In the genomic region with DNA sequence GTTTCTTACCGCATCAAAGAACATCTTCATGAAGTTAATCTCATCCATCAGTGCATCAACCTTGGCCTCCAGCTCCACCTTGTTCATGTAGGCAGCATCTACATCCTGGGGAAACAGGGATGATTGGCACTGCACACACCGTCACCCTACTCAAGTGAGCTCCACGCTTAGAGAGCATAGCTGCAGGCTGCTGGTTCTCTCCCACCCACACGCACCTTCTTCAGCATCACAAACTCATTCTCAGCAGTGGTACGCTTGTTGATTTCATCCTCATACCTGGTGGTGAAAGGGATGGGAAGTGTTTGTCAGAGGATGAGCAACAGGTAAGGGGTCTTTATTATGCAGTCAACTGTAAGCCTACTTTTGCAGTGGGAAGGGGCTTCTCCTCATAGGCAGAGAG, we compare ENCODE assay signal across 20 cellular contexts. TPM values are rescaled to one million over a fixed set of nuclear protein-coding genes. Genes with fewer than 3 reads are reported as not detected.
DNase-seq lines count a peak whose midpoint lies in the region; ATAC-seq and TF ChIP-seq lines count a peak whose summit lies in the region.
"Had no signal": no experiment of that assay in that cellular context is flagged by ENCODE, and none has a peak within 500 bp of the region (broad histone marks: within the 10 kb centered on the region; RNA-seq: fewer than 3 reads in every experiment).

No MANE protein-coding gene starts in this region.

- peaks cover 48% of the 10 kb centered on the region for H3K4me1 ChIP-seq in suprapubic skin

- TF ChIP-seq POLR2A in lower leg skin (IDR thresholded peaks at IDR 0.05), result no peak
- no peak for TF ChIP-seq POLR2A in suprapubic skin (IDR thresholded peaks at IDR 0.05)

- H3K4me3 ChIP-seq in lower leg skin (ENCODE audit: low read depth, poor library complexity, severe bottlenecking) (peak overlapping the region; percentile 41), suprapubic skin (peak overlapping the region; percentile 56)

- peaks cover 10% of the 10 kb centered on the region for H3K27me3 ChIP-seq in suprapubic skin

- CTCF ChIA-PET in activated CD4-positive, alpha-beta T cell treated with anti-CD3 and anti-CD28 coated beads, Interleukin-2, amount 10 ng/mL, durations not matched to agents 7 days and 5 days (lab: Charles Lee), result no interaction called here

- H3K9me3 ChIP-seq in suprapubic skin, result no peaks in the 10 kb centered on the region

- ATAC-seq in omental fat pad (ENCODE audit: low FRiP score) (no peak), HG02973 (IDR thresholded peaks at IDR 0.05; ENCODE audit: unreplicated experiment) (no peak), GM19328 (IDR thresholded peaks at IDR 0.05; ENCODE audit: unreplicated experiment) (no peak)
- ATAC-seq: Panc1 had no signal

- H3K36me3 Mint-ChIP-seq in activated CD4-positive, alpha-beta T cell treated with anti-CD3 and anti-CD28 coated beads, Interleukin-2, amount 10 ng/mL, durations not matched to agents 7 days and 5 days (ENCODE audit: low read depth), result no peaks in the 10 kb centered on the region

- POLR2A ChIA-PET in activated CD4-positive, alpha-beta T cell treated with anti-CD3 and anti-CD28 coated beads, Interleukin-2, amount 10 ng/mL, durations not matched to agents 7 days and 5 days (lab: Charles Lee), result no interaction called here

- DNase-seq in activated CD4-positive, alpha-beta T cell treated with anti-CD3 and anti-CD28 coated beads, Interleukin-2, amount 10 ng/mL, durations not matched to agents 7 days and 5 days, result peak; percentile 1
- no peak for DNase-seq in activated CD4-positive, alpha-beta T cell treated with anti-CD3 and anti-CD28 coated beads, Interleukin-2, amount 50 U/mL, for 1 hour
- DNase-seq in caudate nucleus (lab: John Stamatoyannopoulos, UW) (peak in 38 of 61 donors; percentile 17 to 95 (median 62)), lower leg skin (ENCODE audit: low spot score in 2 of 2) (peak in 1 of 2 donors; percentile 13), suprapubic skin (ENCODE audit: low spot score in 2 of 2) (no peak), omental fat pad (ENCODE audit: low spot score) (no peak)
- DNase-seq: C1 segment of cervical spinal cord, EL, MM.1S, NCI-H1105, NCI-H2029, NCI-H2171 treated with DMSO at 0.1 percent for 48 hours, NCI-H510A, NCI-H82, SHP77 treated with DMSO at 0.1 percent for 48 hours had no signal

- H3K9me3 Mint-ChIP-seq in activated CD4-positive, alpha-beta T cell treated with anti-CD3 and anti-CD28 coated beads, Interleukin-2, amount 10 ng/mL, durations not matched to agents 7 days and 5 days, result no peaks in the 10 kb centered on the region

- intact Hi-C loops in lower leg skin (cut with DNase I; ENCODE audit: low total_unique reads), result no loop called here

- no peak overlapping the region for H3K4me3 Mint-ChIP-seq in activated CD4-positive, alpha-beta T cell treated with anti-CD3 and anti-CD28 coated beads, Interleukin-2, amount 10 ng/mL, durations not matched to agents 7 days and 5 days

- peaks cover 21% of the 10 kb centered on the region for H3K36me3 ChIP-seq in suprapubic skin

- TF ChIP-seq CTCF in lower leg skin (IDR thresholded peaks at IDR 0.05), result no peak
- TF ChIP-seq CTCF in suprapubic skin (IDR thresholded peaks at IDR 0.05), result no peak
- no peak for TF ChIP-seq CTCF in omental fat pad (IDR thresholded peaks at IDR 0.05)

- no peaks in the 10 kb centered on the region for H3K4me1 Mint-ChIP-seq in activated CD4-positive, alpha-beta T cell treated with anti-CD3 and anti-CD28 coated beads, Interleukin-2, amount 10 ng/mL, durations not matched to agents 7 days and 5 days

- no peak for TF ChIP-seq EP300 in suprapubic skin (IDR thresholded peaks at IDR 0.05)

- H3K27ac ChIP-seq in caudate nucleus (ENCODE audit: low read depth, low read length), result peak overlapping the region; percentile 19
- H3K27ac ChIP-seq in suprapubic skin, result peak overlapping the region; percentile 94
- H3K27ac ChIP-seq: 22Rv1 had no signal

- no peak overlapping the region for H3K27ac Mint-ChIP-seq in activated CD4-positive, alpha-beta T cell treated with anti-CD3 and anti-CD28 coated beads, Interleukin-2, amount 10 ng/mL, durations not matched to agents 7 days and 5 days

- H3K27me3 Mint-ChIP-seq in activated CD4-positive, alpha-beta T cell treated with anti-CD3 and anti-CD28 coated beads, Interleukin-2, amount 10 ng/mL, durations not matched to agents 7 days and 5 days, result no peaks in the 10 kb centered on the region

- 52 to 68% methylated on average over 5 of the region's 5 CpGs for WGBS in lower leg skin, 2 donors
- WGBS in suprapubic skin, result 70% methylated on average over 5 of the region's 5 CpGs

RNA-seq across cellular contexts. Expression of a gene that starts 2.3 kb away (rescaled TPM):
- not detected for total RNA-seq in activated CD4-positive, alpha-beta T cell treated with anti-CD3 and anti-CD28 coated beads, Interleukin-2, amount 10 ng/mL, durations not matched to agents 7 days and 5 days
- total RNA-seq in lower leg skin (1,000 to 10,000 TPM; 2,541 to 6,567 (median 4,278) TPM), suprapubic skin (1,000 to 10,000 TPM; 3,026 to 9,625 (median 8,067) TPM), omental fat pad (10 to 100 TPM in 3 of 4 donors, 1 to 10 TPM in 1; 3.6 to 59.0 (median 14.4) TPM)
- total RNA-seq: H1 had no signal

RNA-seq across cellular contexts. Expression of a gene that starts 24.8 kb away (rescaled TPM):
- total RNA-seq in activated CD4-positive, alpha-beta T cell treated with anti-CD3 and anti-CD28 coated beads, Interleukin-2, amount 10 ng/mL, durations not matched to agents 7 days and 5 days, result not detected
- 100 to 1,000 TPM in 2 of 4 donors, 10 to 100 TPM in 2; 75.3 to 617 (median 182) TPM for total RNA-seq in lower leg skin
- 1,000 to 10,000 TPM in 1 of 4 donors, 100 to 1,000 TPM in 2, 10 to 100 TPM in 1; 57.7 to 1,258 (median 594) TPM for total RNA-seq in suprapubic skin
- total RNA-seq in omental fat pad, result 10 to 100 TPM in 2 of 4 donors, 1 to 10 TPM in 2; 3.3 to 40.7 (median 8.4) TPM
- total RNA-seq: H1 had no signal

RNA-seq across cellular contexts. Expression of a gene that starts 35.1 kb away (rescaled TPM):
- total RNA-seq in activated CD4-positive, alpha-beta T cell treated with anti-CD3 and anti-CD28 coated beads, Interleukin-2, amount 10 ng/mL, durations not matched to agents 7 days and 5 days, result not detected
- total RNA-seq in lower leg skin (10 to 100 TPM in 1 of 4 donors, 1 to 10 TPM in 1, under 1 TPM in 1, not detected in 1; 0.32 to 61.7 (median 1.6) TPM), suprapubic skin (100 to 1,000 TPM in 1 of 4 donors, 10 to 100 TPM in 2, 1 to 10 TPM in 1; 5.5 to 231 (median 70.8) TPM), omental fat pad (not detected)
- total RNA-seq: H1 had no signal

RNA-seq across cellular contexts. Expression of a gene that starts 44.3 kb away (rescaled TPM):
- total RNA-seq in activated CD4-positive, alpha-beta T cell treated with anti-CD3 and anti-CD28 coated beads, Interleukin-2, amount 10 ng/mL, durations not matched to agents 7 days and 5 days, result not detected
- total RNA-seq in lower leg skin, result 10 to 100 TPM in 1 of 4 donors, 1 to 10 TPM in 1, under 1 TPM in 1, not detected in 1; 0.13 to 11.0 (median 1.0) TPM
- 10 to 100 TPM in 2 of 4 donors, 1 to 10 TPM in 1, not detected in 1; 7.8 to 23.7 (median 14.8) TPM for total RNA-seq in suprapubic skin
- total RNA-seq in omental fat pad, result not detected
- total RNA-seq: H1 had no signal

RNA-seq across cellular contexts. Expression of a gene that starts 55.8 kb away (rescaled TPM):
- under 1 TPM; 0.15 TPM for total RNA-seq in activated CD4-positive, alpha-beta T cell treated with anti-CD3 and anti-CD28 coated beads, Interleukin-2, amount 10 ng/mL, durations not matched to agents 7 days and 5 days
- 10 to 100 TPM in 1 of 4 donors, 1 to 10 TPM in 1, under 1 TPM in 2; 0.30 to 14.6 (median 0.82) TPM for total RNA-seq in lower leg skin
- 10 to 100 TPM in 3 of 4 donors, 1 to 10 TPM in 1; 2.0 to 44.4 (median 21.2) TPM for total RNA-seq in suprapubic skin
- not detected for total RNA-seq in omental fat pad
- total RNA-seq: H1 had no signal

Comparison
In these comparisons a context has a peak if more than half of its experiments do, and no peak if none do; other contexts are left out.
1. DNase-seq: peak in activated CD4-positive, alpha-beta T cell treated with anti-CD3 and anti-CD28 coated beads, Interleukin-2, amount 10 ng/mL, durations not matched to agents 7 days and 5 days (single experiment) and caudate nucleus (38 of 61); none in activated CD4-positive, alpha-beta T cell treated with anti-CD3 and anti-CD28 coated beads, Interleukin-2, amount 50 U/mL, for 1 hour (single experiment), suprapubic skin (0 of 2) and omental fat pad (single experiment).
2. RNA of a gene that starts 2.3 kb away (total RNA-seq): 3,026 to 9,625 TPM in suprapubic skin and 2,541 to 6,567 TPM in lower leg skin; 3.6 to 59.0 TPM in omental fat pad and not detected in activated CD4-positive, alpha-beta T cell treated with anti-CD3 and anti-CD28 coated beads, Interleukin-2, amount 10 ng/mL, durations not matched to agents 7 days and 5 days; every median in the first group is over 10 times any median in the second.
3. RNA of a gene that starts 24.8 kb away (total RNA-seq): 57.7 to 1,258 TPM in suprapubic skin, 75.3 to 617 TPM in lower leg skin and 3.3 to 40.7 TPM in omental fat pad; not detected in activated CD4-positive, alpha-beta T cell treated with anti-CD3 and anti-CD28 coated beads, Interleukin-2, amount 10 ng/mL, durations not matched to agents 7 days and 5 days; every median in the first group is over 4 times any median in the second.